Comparison of ENCODE assay signal across 24 cellular contexts in the genomic region with DNA sequence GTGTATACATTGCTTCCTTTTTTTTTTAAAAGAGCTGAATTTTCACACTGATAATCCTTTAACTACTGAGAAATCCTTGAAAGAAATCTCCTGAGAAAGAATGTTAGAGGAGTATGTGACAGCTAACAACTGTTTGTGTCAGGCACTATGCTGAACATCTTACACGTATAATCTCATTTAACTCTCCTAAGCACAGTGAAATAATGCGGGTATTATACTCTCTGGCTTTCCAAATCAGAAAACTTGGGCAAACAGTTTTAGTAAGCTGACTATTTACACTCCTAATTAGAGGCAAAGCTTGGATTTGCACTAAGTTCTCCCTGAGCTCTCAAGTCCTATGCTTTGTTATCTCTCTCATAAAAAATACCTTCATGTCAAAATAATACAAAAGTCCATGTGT.
"Had no signal": no experiment of that assay in that cellular context is flagged by ENCODE, and none has a peak within 500 bp of the region (broad histone marks: within the 10 kb centered on the region; RNA-seq: fewer than 3 reads in every experiment).

No MANE protein-coding gene starts in this region.

- H3K9me3 ChIP-seq: esophagus squamous epithelium, mucosa of descending colon, sigmoid colon, testis, tibial artery, upper lobe of left lung had no signal

- H3K79me2 ChIP-seq: parathyroid adenoma had no signal

- H3K27me3 Mint-ChIP-seq: memory B cell; naive B cell; natural killer cell treated with Interleukin-12 subunit alpha and Interleukin-12 subunit beta and Interleukin-15 and Interleukin-18, amount 100 ng/mL, for 72 hours; progenitor cell of endocrine pancreas; stimulated activated memory B cell treated with anti-CD40 and anti-IgM and Interleukin-4, amounts not matched to agents 10 μg/mL and 1 μg/mL and 100 μg/mL, for 72 hours had no signal

- H3K4me3 Mint-ChIP-seq: memory B cell; naive B cell; natural killer cell treated with Interleukin-12 subunit alpha and Interleukin-12 subunit beta and Interleukin-15 and Interleukin-18, amount 100 ng/mL, for 72 hours; neural crest cell; stimulated activated memory B cell treated with anti-CD40 and anti-IgM and Interleukin-4, amounts not matched to agents 10 μg/mL and 1 μg/mL and 100 μg/mL, for 72 hours had no signal

- ATAC-seq: natural killer cell treated with Interleukin-12 subunit alpha and Interleukin-12 subunit beta and Interleukin-15 and Interleukin-18, amount 100 ng/mL, for 72 hours; right cardiac atrium; stimulated activated memory B cell treated with anti-CD40 and anti-IgM and Interleukin-4, amounts not matched to agents 10 μg/mL and 1 μg/mL and 100 μg/mL, for 72 hours; stimulated activated naive CD8-positive, alpha-beta T cell treated with anti-CD3 and anti-CD28 coated beads, Interleukin-15, Interleukin-2, amounts not matched to agents 100 U/mL and 50 U/mL, for 24 hours had no signal

- H3K27ac Mint-ChIP-seq: memory B cell; natural killer cell treated with Interleukin-12 subunit alpha and Interleukin-12 subunit beta and Interleukin-15 and Interleukin-18, amount 100 ng/mL, for 72 hours; progenitor cell of endocrine pancreas had no signal

- H3K4me1 Mint-ChIP-seq: neural crest cell had no signal

- H3K27me3 ChIP-seq: esophagus squamous epithelium, sigmoid colon, testis, tibial artery, upper lobe of left lung had no signal

- H3K9me3 Mint-ChIP-seq: memory B cell; naive B cell; natural killer cell treated with Interleukin-12 subunit alpha and Interleukin-12 subunit beta and Interleukin-15 and Interleukin-18, amount 100 ng/mL, for 72 hours; neural crest cell; stimulated activated memory B cell treated with anti-CD40 and anti-IgM and Interleukin-4, amounts not matched to agents 10 μg/mL and 1 μg/mL and 100 μg/mL, for 72 hours had no signal

- H3K27ac ChIP-seq: coronary artery, parathyroid adenoma, sigmoid colon, testis, tibial artery, upper lobe of left lung had no signal

- H2AFZ ChIP-seq: parathyroid adenoma had no signal

- DNase-seq: dermis blood vessel endothelial cell; effector memory CD4-positive, alpha-beta T cell; erythroblast; esophagus squamous epithelium; head of caudate nucleus; mucosa of descending colon; naive B cell; right cardiac atrium; sigmoid colon; stimulated activated CD4-positive, alpha-beta T cell treated with anti-CD3 and anti-CD28 coated beads, Interleukin-2, amount 100 ng/mL, for 24 hours; stimulated activated CD4-positive, alpha-beta T cell treated with anti-CD3 and anti-CD28 coated beads, Interleukin-4, amount 100 ng/mL, for 24 hours; stimulated activated naive CD8-positive, alpha-beta T cell treated with anti-CD3 and anti-CD28 coated beads, Interleukin-15, Interleukin-2, amounts not matched to agents 100 U/mL and 50 U/mL, for 24 hours; substantia nigra; testis; tibial artery; upper lobe of left lung had no signal

- H3K4me1 ChIP-seq: esophagus squamous epithelium, parathyroid adenoma, sigmoid colon, testis, upper lobe of left lung had no signal

- H3K4me3 ChIP-seq: coronary artery, esophagus squamous epithelium, lung, mucosa of descending colon, sigmoid colon, testis, tibial artery, upper lobe of left lung had no signal
